ENCODE assay signal across 24 cellular contexts in the genomic region with DNA sequence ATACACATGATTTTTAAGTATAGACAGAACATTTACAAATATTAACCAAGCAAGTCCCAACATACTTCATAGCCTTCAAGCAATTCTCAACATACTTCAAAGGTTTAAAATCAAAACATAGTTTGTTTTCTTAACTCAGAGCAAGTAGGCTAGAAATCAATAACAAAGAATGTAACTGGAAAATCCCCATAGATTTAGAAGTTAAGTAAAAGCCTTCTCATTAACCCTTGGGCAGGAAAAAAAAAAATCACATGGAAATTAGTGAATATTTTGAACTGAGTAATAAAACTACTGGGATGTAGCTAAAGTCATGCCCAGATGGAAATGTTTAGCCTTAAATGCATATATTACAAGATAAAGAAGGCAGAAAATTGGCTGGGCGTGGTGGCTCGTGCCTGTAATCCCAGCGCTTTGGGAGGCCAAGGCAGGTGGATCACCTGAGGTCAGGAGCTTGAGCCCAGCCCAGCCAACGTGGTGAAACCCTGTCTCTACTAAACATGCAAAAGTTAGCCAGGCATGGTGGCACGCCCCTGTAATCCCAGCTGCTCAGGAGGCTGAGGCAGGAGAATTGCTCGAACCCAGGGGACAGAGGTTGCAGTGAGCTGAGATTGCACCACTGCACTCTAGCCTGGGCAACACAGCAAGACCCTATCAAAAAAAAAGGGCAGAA.
"Had no signal": no experiment of that assay in that cellular context is flagged by ENCODE, and none has a peak within 500 bp of the region (broad histone marks: within the 10 kb centered on the region; RNA-seq: fewer than 3 reads in every experiment).

No MANE protein-coding gene starts in this region.

- H3K36me3 ChIP-seq: cardiac muscle cell, left lung, transverse colon had no signal

- H3K4me3 ChIP-seq: cardiac muscle cell, coronary artery, dorsolateral prefrontal cortex, left lung, lung, testis, transverse colon had no signal

- H3K27ac ChIP-seq: cardiac muscle cell, coronary artery, dorsolateral prefrontal cortex, left lung, testis, transverse colon had no signal

- ATAC-seq: activated CD4-positive, alpha-beta T cell treated with anti-CD3 and anti-CD28 coated beads for 36 hours; activated naive CD4-positive, alpha-beta T cell treated with anti-CD3 and anti-CD28 coated beads, Interleukin-2, amount 50 U/mL, for 72 hours; activated T-cell treated with anti-CD3 and anti-CD28 coated beads, Interleukin-2, amount 50 U/mL, for 72 hours; left lung; natural killer cell treated with Interleukin-12 subunit alpha and Interleukin-12 subunit beta and Interleukin-15 and Interleukin-18, amount 100 ng/mL, for 72 hours; stimulated activated naive CD8-positive, alpha-beta T cell treated with anti-CD3 and anti-CD28 coated beads, Interleukin-15, Interleukin-2, amounts not matched to agents 100 U/mL and 50 U/mL, for 24 hours; T-helper 17 cell had no signal

- H3K9me3 ChIP-seq: testis had no signal

- H3K4me1 ChIP-seq: left lung, testis, transverse colon had no signal

- H3K27me3 ChIP-seq: cardiac muscle cell, dorsolateral prefrontal cortex, left lung, testis, transverse colon had no signal

- DNase-seq: activated CD4-positive, alpha-beta T cell treated with anti-CD3 and anti-CD28 coated beads for 36 hours; activated CD4-positive, CD25-positive, alpha-beta regulatory T cell; activated naive CD4-positive, alpha-beta T cell; activated T-cell treated with anti-CD3 and anti-CD28 coated beads for 4 hours; activated T-cell treated with anti-CD3 and anti-CD28 coated beads, Interleukin-2, amount 50 U/mL, for 72 hours; cerebellar nuclear complex; dorsolateral prefrontal cortex; effector memory CD4-positive, alpha-beta T cell; foreskin fibroblast; head of caudate nucleus; hippocampal formation; mesendoderm; retina; stimulated activated CD4-positive, alpha-beta T cell treated with anti-CD3 and anti-CD28 coated beads, Interleukin-4, amount 100 ng/mL, for 1 hour; stimulated activated naive CD8-positive, alpha-beta T cell treated with anti-CD3 and anti-CD28 coated beads, Interleukin-15, Interleukin-2, amounts not matched to agents 100 U/mL and 50 U/mL, for 24 hours; T-helper 17 cell; testis; transverse colon had no signal
